ENCODE assay signal across 9 cellular contexts in the genomic region with DNA sequence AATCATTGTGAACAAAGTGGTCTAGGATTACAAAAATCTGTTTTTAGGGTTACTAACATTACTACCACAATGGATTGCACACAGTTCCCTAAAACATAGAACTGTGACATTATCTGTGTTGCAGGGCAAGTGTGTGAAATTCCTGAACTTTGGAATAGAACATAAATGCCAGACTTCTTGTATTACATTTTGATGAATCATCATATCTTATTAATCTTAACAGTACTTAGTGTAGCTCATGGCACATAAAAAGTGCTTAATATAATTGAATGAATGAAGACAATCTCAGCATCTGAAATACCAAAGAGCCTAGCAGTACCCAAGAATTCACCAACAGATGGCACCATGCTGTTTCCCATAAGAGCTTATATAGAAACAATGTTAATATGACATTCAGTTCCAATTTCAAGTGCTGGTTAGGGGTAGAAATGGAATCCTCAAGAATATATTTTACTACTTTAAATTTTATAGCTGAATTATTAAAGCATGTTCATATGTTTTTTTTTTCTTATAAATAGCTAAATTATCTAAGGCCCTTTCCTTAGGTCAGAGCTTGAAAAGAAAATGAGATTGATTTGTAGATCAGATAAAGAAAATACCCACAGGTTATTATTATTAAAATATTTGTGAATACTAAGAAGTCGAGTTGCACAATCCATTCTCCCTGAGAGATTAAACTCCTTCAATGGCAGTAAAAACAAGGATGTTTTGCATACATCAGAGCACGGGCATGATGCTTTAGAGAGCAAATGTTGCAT. TPM values are rescaled to one million over a fixed set of nuclear protein-coding genes. Genes with fewer than 3 reads are reported as not detected.
DNase-seq lines count a peak whose midpoint lies in the region; ATAC-seq and TF ChIP-seq lines count a peak whose summit lies in the region.
"Had no signal": no experiment of that assay in that cellular context is flagged by ENCODE, and none has a peak within 500 bp of the region (broad histone marks: within the 10 kb centered on the region; RNA-seq: fewer than 3 reads in every experiment).

No MANE protein-coding gene starts in this region.

- no peak overlapping the region for H3K4me3 Mint-ChIP-seq in H9

- no peak overlapping the region for H3K18ac ChIP-seq in H9 (ENCODE audit: insufficient read length, low read depth, low read length)

- no peak for ATAC-seq in HG02970 (IDR thresholded peaks at IDR 0.05; ENCODE audit: low FRiP score, unreplicated experiment)

- no peak overlapping the region for H3K4me2 ChIP-seq in H9 (ENCODE audit: insufficient read depth, insufficient read length, low read length)

- peaks cover 4% of the 10 kb centered on the region; the same call in 1 of the 2 replicates for H3K27me3 Mint-ChIP-seq in H9 (ENCODE audit: low read depth)

- H2BK12ac ChIP-seq in H9 (ENCODE audit: insufficient read length, low read depth, low read length) = no peak overlapping the region

- peak; percentile 56 for TF ChIP-seq CTCF in H9 (conservative IDR thresholded peaks at IDR 0.05)

- H2BK120ac ChIP-seq in H9 (ENCODE audit: low read depth, low read length, poor library complexity, severe bottlenecking) = no peak overlapping the region

- no peaks in the 10 kb centered on the region for H3K23me2 ChIP-seq in H9 (ENCODE audit: insufficient read length, low read depth, low read length, poor library complexity, severe bottlenecking)

- H3K9me3 ChIP-seq in H9 (ENCODE audit: control insufficient read depth, low read depth, low read length) = no peaks in the 10 kb centered on the region

- no peak overlapping the region for H3K9ac ChIP-seq in H9 (ENCODE audit: extremely low read depth, insufficient read length, low read length)

- DNase-seq in G401 (ENCODE audit: low spot score) (peak; percentile 25), H9 (no peak), NCI-H524 treated with DMSO at 0.1 percent for 48 hours (lab: John Stamatoyannopoulos, UW) (peak; percentile 36), dermis blood vessel endothelial cell (peak; percentile 87), midbrain (lab: John Stamatoyannopoulos, UW) (peak; percentile 28), NCI-H2081 treated with DMSO at 0.1 percent for 48 hours (lab: John Stamatoyannopoulos, UW) (no peak)
- no peak for DNase-seq in activated effector memory CD4-positive, alpha-beta T cell treated with anti-CD3 and anti-CD28 coated beads, Interleukin-2, amount 50 U/mL, for 16 hours

- no peak overlapping the region for H3K4ac ChIP-seq in H9 (ENCODE audit: low read depth, low read length)

- H2AK5ac ChIP-seq in H9 (ENCODE audit: insufficient read length, low read length) = no peak overlapping the region

- no peak overlapping the region for H2BK5ac ChIP-seq in H9 (ENCODE audit: insufficient read length, low read length)

- no peak overlapping the region for H2AFZ ChIP-seq in H9 (ENCODE audit: low read length)

- H4K8ac ChIP-seq in H9 (replicated peaks; ENCODE audit: insufficient read length, low read depth, low read length) = no peak overlapping the region

- H4K5ac ChIP-seq in H9 (ENCODE audit: insufficient read length, low read depth, low read length) = no peak overlapping the region

- no peak overlapping the region for H4K91ac ChIP-seq in H9 (ENCODE audit: insufficient read length, low read depth, low read length)

- H3K27ac Mint-ChIP-seq in H9 = no peak overlapping the region

- H3K27me3 ChIP-seq in H9 (ENCODE audit: insufficient read depth, low read length) = no peaks in the 10 kb centered on the region

- H3K9me3 Mint-ChIP-seq in H9 = peaks cover 5 to 11% of the 10 kb centered on the region in 2 experiments

- H3K79me1 ChIP-seq in H9 (ENCODE audit: insufficient read depth, low read depth, low read length, poor library complexity, severe bottlenecking) = no peaks in the 10 kb centered on the region

- no peak overlapping the region for H3K14ac ChIP-seq in H9 (ENCODE audit: insufficient read depth, low read length)

- no CpG with 5 or more reads among the region's 2 CpGs for WGBS in H9 (ENCODE audit: extremely low coverage, insufficient read length, low lambda C conversion rate)

- H3K56ac ChIP-seq in H9 (ENCODE audit: insufficient read length, low read depth, low read length) = no peak overlapping the region

- H2BK20ac ChIP-seq in H9 (ENCODE audit: low read depth, low read length, poor library complexity, severe bottlenecking) = no peak overlapping the region

- no peak overlapping the region for H3T11ph ChIP-seq in H9 (ENCODE audit: low read length)

- H3K79me2 ChIP-seq in H9 (ENCODE audit: insufficient read depth, low read length) = no peaks in the 10 kb centered on the region

- no peak overlapping the region for H3K23ac ChIP-seq in H9 (ENCODE audit: insufficient read length, low read depth, low read length)

- H3K4me1 ChIP-seq in H9 (ENCODE audit: insufficient read depth, low read length) = no peaks in the 10 kb centered on the region

- peaks cover 5 to 21% (median 6%) of the 10 kb centered on the region in 3 experiments; a peak in 6 of 7 replicates for H3K36me3 Mint-ChIP-seq in H9 (ENCODE audit: insufficient read depth in 1 of 3, low read depth in 3 of 3)

- no peak overlapping the region for H2BK15ac ChIP-seq in H9 (ENCODE audit: low read depth, low read length)

- in situ Hi-C loops in G401 (cut with HindIII; ENCODE audit: low sequenced_read_pairs) = no loop called here

- no peaks in the 10 kb centered on the region for H4K20me1 ChIP-seq in H9 (ENCODE audit: control insufficient read depth, insufficient read depth, insufficient read length)

- no peak overlapping the region for H3K27ac ChIP-seq in H9 (ENCODE audit: insufficient read length, low read depth, low read length)
- H3K27ac ChIP-seq: skin epidermis had no signal

- H3K4me1 Mint-ChIP-seq in H9 = peaks cover 4 to 5% of the 10 kb centered on the region in 2 experiments

RNA-seq across cellular contexts. Expression of gene SHISA3, which starts 25.8 kb away (rescaled TPM):
- 3.7 and 6.1 TPM in 2 replicates for total RNA-seq in G401 (2014; rRNA removed; shearing (Covaris generic))
- total RNA-seq in H9 (2021) = 1.7 and 2.0 TPM in 2 replicates
- total RNA-seq in dermis blood vessel endothelial cell = 2.0 and 2.7 TPM in 2 replicates

Comparison
In these comparisons a context has a peak if more than half of its experiments do, and no peak if none do; other contexts are left out.
1. DNase-seq: peak in G401 (single experiment), NCI-H524 treated with DMSO at 0.1 percent for 48 hours (single experiment), dermis blood vessel endothelial cell (single experiment) and midbrain (single experiment); none in H9 (single experiment), NCI-H2081 treated with DMSO at 0.1 percent for 48 hours (single experiment) and activated effector memory CD4-positive, alpha-beta T cell treated with anti-CD3 and anti-CD28 coated beads, Interleukin-2, amount 50 U/mL, for 16 hours (single experiment).